Comparison of ENCODE assay signal across 1 cellular context in genomic region chr15:56199038-56199437, GRCh38.
TF ChIP-seq lines count a peak whose summit lies in the region.

No MANE protein-coding gene starts in this region.

TF ChIP-seq in GM12878, 131 proteins besides CTCF, POLR2A, EP300 and RAD21 (continued from another document):
- TF ChIP-seq MLLT1 (IDR thresholded peaks at IDR 0.05), result no peak
- TF ChIP-seq ATF7 (IDR thresholded peaks at IDR 0.05; ENCODE audit: low read depth), result no peak
- 0 out of 2 replicates have a peak, but pooled peaks have one; percentile 11 for TF ChIP-seq GABPA (IDR thresholded peaks at IDR 0.05; ENCODE audit: low read depth)
- TF ChIP-seq ZBTB40 (IDR thresholded peaks at IDR 0.05; ENCODE audit: borderline replicate concordance), result no peak
- no peak for TF ChIP-seq WRNIP1 (IDR thresholded peaks at IDR 0.05; ENCODE audit: borderline replicate concordance, low read depth, low read length)
- no peak for TF ChIP-seq TAF1 (IDR thresholded peaks at IDR 0.05; ENCODE audit: borderline replicate concordance, low read depth, low read length)
- TF ChIP-seq GATAD2B (conservative IDR thresholded peaks at IDR 0.05; ENCODE audit: low read depth), result no peak
- no peak for TF ChIP-seq CUX1 (IDR thresholded peaks at IDR 0.05; ENCODE audit: insufficient replicate concordance, low read depth, low read length)
- TF ChIP-seq SIX5 (IDR thresholded peaks at IDR 0.05; ENCODE audit: low read depth, low read length, severe bottlenecking), result no peak
- peak; percentile 94 for TF ChIP-seq JUNB (IDR thresholded peaks at IDR 0.05)
- TF ChIP-seq ZBTB33 (IDR thresholded peaks at IDR 0.05), result no peak
- no peak for TF ChIP-seq CEBPZ (IDR thresholded peaks at IDR 0.05; ENCODE audit: low read depth, low read length)
- no peak for TF ChIP-seq FOXK2 (IDR thresholded peaks at IDR 0.05)
- no peak for TF ChIP-seq SMAD5 (IDR thresholded peaks at IDR 0.05; ENCODE audit: low read depth)
- no peak for TF ChIP-seq SREBF2 (IDR thresholded peaks at IDR 0.05; ENCODE audit: low read length)
- TF ChIP-seq LARP7 (IDR thresholded peaks at IDR 0.05), result no peak
- no peak for TF ChIP-seq HCFC1 (IDR thresholded peaks at IDR 0.05; ENCODE audit: low read length)
- peak; percentile 72; the same call in 1 of the 2 replicates for TF ChIP-seq NFIC (IDR thresholded peaks at IDR 0.05; ENCODE audit: low read depth, low read length)
- TF ChIP-seq TARDBP (IDR thresholded peaks at IDR 0.05; ENCODE audit: borderline replicate concordance), result no peak
- no peak for TF ChIP-seq ZNF687 (IDR thresholded peaks at IDR 0.05)
- TF ChIP-seq BCL11A (IDR thresholded peaks at IDR 0.05; ENCODE audit: low read depth, low read length), result no peak
- no peak for TF ChIP-seq ZNF207 (IDR thresholded peaks at IDR 0.05; ENCODE audit: borderline replicate concordance)
- TF ChIP-seq CBX5 (IDR thresholded peaks at IDR 0.05; ENCODE audit: low read depth), result no peak
- TF ChIP-seq NR2F1 (conservative IDR thresholded peaks at IDR 0.05), result no peak
- 0 out of 4 replicates have a peak, but pooled peaks of 1 of the 2 experiments have one; percentile 20 for TF ChIP-seq IKZF2 (IDR thresholded peaks at IDR 0.05)
- TF ChIP-seq MEF2A (IDR thresholded peaks at IDR 0.05; ENCODE audit: insufficient read depth, low read depth, low read length), result 0 out of 2 replicates have a peak, but pooled peaks have one; percentile 35
- no peak for TF ChIP-seq ZNF24 (IDR thresholded peaks at IDR 0.05)
- no peak for TF ChIP-seq SRF (IDR thresholded peaks at IDR 0.05; ENCODE audit: low read depth in 2 of 2, low read length in 2 of 2)
- TF ChIP-seq SMC3 (IDR thresholded peaks at IDR 0.05; ENCODE audit: borderline replicate concordance, low read length), result no peak
- no peak for TF ChIP-seq CEBPB (IDR thresholded peaks at IDR 0.05; ENCODE audit: borderline replicate concordance in 1 of 2, low read depth in 2 of 2, low read length in 2 of 2)
- TF ChIP-seq SUPT20H (IDR thresholded peaks at IDR 0.05; ENCODE audit: borderline replicate concordance, control insufficient read depth, low read depth, low read length), result no peak
TF ChIP-seq in GM12878: peak in this region for 8.
